In genomic region chr2:80815259-80815658, GRCh38 we compare ENCODE assay signal across 38 cellular contexts.
"Had no signal": no experiment of that assay in that cellular context is flagged by ENCODE, and none has a peak within 500 bp of the region (broad histone marks: within the 10 kb centered on the region; RNA-seq: fewer than 3 reads in every experiment).

No MANE protein-coding gene starts in this region.

- H3K4me1 Mint-ChIP-seq: activated CD4-positive, alpha-beta T cell treated with anti-CD3 and anti-CD28 coated beads for 36 hours; activated CD4-positive, alpha-beta T cell treated with anti-CD3 and anti-CD28 coated beads, Interleukin-2, amount 10 ng/mL, durations not matched to agents 24 days and 14 days; activated CD8-positive, alpha-beta memory T cell treated with anti-CD3 and anti-CD28 coated beads, Interleukin-2, amount 10 ng/mL, durations not matched to agents 7 days and 5 days; activated naive CD4-positive, alpha-beta T cell treated with anti-CD3 and anti-CD28 coated beads, Interleukin-2, amount 50 U/mL, for 24 hours; activated naive CD8-positive, alpha-beta T cell treated with anti-CD3 and anti-CD28 coated beads for 36 hours; activated naive CD8-positive, alpha-beta T cell treated with anti-CD3 and anti-CD28 coated beads, Interleukin-2, amount 50 U/mL, for 24 hours; T-helper 17 cell had no signal

- DNase-seq: activated CD4-positive, alpha-beta memory T cell treated with anti-CD3 and anti-CD28 coated beads for 36 hours; activated CD4-positive, alpha-beta T cell treated with anti-CD3 and anti-CD28 coated beads for 36 hours; activated CD4-positive, alpha-beta T cell treated with anti-CD3 and anti-CD28 coated beads, Interleukin-2, amount 10 ng/mL, durations not matched to agents 24 days and 14 days; activated CD4-positive, CD25-positive, alpha-beta regulatory T cell; activated CD4-positive, CD25-positive, alpha-beta regulatory T cell treated with anti-CD3 and anti-CD28 coated beads, Interleukin-2, amount 50 U/mL, for 72 hours; activated CD8-positive, alpha-beta memory T cell treated with anti-CD3 and anti-CD28 coated beads, Interleukin-2, amount 10 ng/mL, durations not matched to agents 7 days and 5 days; activated CD8-positive, alpha-beta memory T cell treated with anti-CD3 and anti-CD28 coated beads, Interleukin-2, amount 50 U/mL, for 4 hours; activated CD8-positive, alpha-beta T cell treated with anti-CD3 and anti-CD28 coated beads, Interleukin-2, amount 10 ng/mL, durations not matched to agents 7 days and 5 days; activated effector memory CD4-positive, alpha-beta T cell treated with anti-CD3 and anti-CD28 coated beads, Interleukin-2, amount 50 U/mL, for 16 hours; activated naive CD4-positive, alpha-beta T cell treated with anti-CD3 and anti-CD28 coated beads for 36 hours; activated naive CD8-positive, alpha-beta T cell treated with anti-CD3 and anti-CD28 coated beads for 36 hours; activated naive CD8-positive, alpha-beta T cell treated with anti-CD3 and anti-CD28 coated beads, Interleukin-2, amount 50 U/mL, for 24 hours; activated T-cell treated with anti-CD3 and anti-CD28 coated beads, Interleukin-2, amount 50 U/mL, for 1 hour; activated T-cell treated with anti-CD3 and anti-CD28 coated beads, Interleukin-2, amount 50 U/mL, for 48 hours; adrenal gland; amygdala; aorta; body of pancreas; caudate nucleus; cortex of kidney; dermis blood vessel endothelial cell; effector CD4-positive, alpha-beta T cell; effector memory CD8-positive, alpha-beta T cell; esophagus squamous epithelium; foreskin melanocyte; T-helper 1 cell; T-helper 17 cell; T1000 had no signal

- H3K27ac ChIP-seq: adrenal gland, body of pancreas, epithelial cell of prostate, esophagus squamous epithelium, gastroesophageal sphincter, WERI-Rb-1 had no signal

- H3K4me3 ChIP-seq: adrenal gland, body of pancreas, esophagus squamous epithelium, gastroesophageal sphincter had no signal

- FAIRE-seq: colon, endometrium, endothelial cell of umbilical vein had no signal

- H3K4me1 ChIP-seq: adrenal gland, body of pancreas, esophagus squamous epithelium, gastroesophageal sphincter had no signal

- ATAC-seq: activated CD4-positive, alpha-beta T cell treated with anti-CD3 and anti-CD28 coated beads for 36 hours; activated CD8-positive, alpha-beta memory T cell treated with anti-CD3 and anti-CD28 coated beads, Interleukin-2, amount 10 ng/mL, durations not matched to agents 7 days and 5 days; activated CD8-positive, alpha-beta T cell treated with anti-CD3 and anti-CD28 coated beads, Interleukin-2, amount 10 ng/mL, durations not matched to agents 7 days and 5 days; activated naive CD8-positive, alpha-beta T cell treated with anti-CD3 and anti-CD28 coated beads, Interleukin-2, amount 50 U/mL, for 24 hours; body of pancreas; effector memory CD8-positive, alpha-beta T cell; gastroesophageal sphincter; T-helper 17 cell had no signal

- H3K36me3 Mint-ChIP-seq: activated CD4-positive, alpha-beta memory T cell treated with anti-CD3 and anti-CD28 coated beads for 36 hours; activated CD8-positive, alpha-beta memory T cell treated with anti-CD3 and anti-CD28 coated beads, Interleukin-2, amount 10 ng/mL, durations not matched to agents 7 days and 5 days; activated naive CD4-positive, alpha-beta T cell treated with anti-CD3 and anti-CD28 coated beads, Interleukin-2, amount 50 U/mL, for 24 hours; activated naive CD8-positive, alpha-beta T cell treated with anti-CD3 and anti-CD28 coated beads for 36 hours had no signal

- H3K4me3 Mint-ChIP-seq: activated CD4-positive, alpha-beta memory T cell treated with anti-CD3 and anti-CD28 coated beads for 36 hours; activated CD4-positive, alpha-beta T cell treated with anti-CD3 and anti-CD28 coated beads for 36 hours; activated CD4-positive, alpha-beta T cell treated with anti-CD3 and anti-CD28 coated beads, Interleukin-2, amount 10 ng/mL, durations not matched to agents 24 days and 14 days; activated CD8-positive, alpha-beta memory T cell treated with anti-CD3 and anti-CD28 coated beads, Interleukin-2, amount 10 ng/mL, durations not matched to agents 7 days and 5 days; activated CD8-positive, alpha-beta T cell treated with anti-CD3 and anti-CD28 coated beads, Interleukin-2, amount 10 ng/mL, durations not matched to agents 7 days and 5 days; activated naive CD4-positive, alpha-beta T cell treated with anti-CD3 and anti-CD28 coated beads for 36 hours; activated naive CD4-positive, alpha-beta T cell treated with anti-CD3 and anti-CD28 coated beads, Interleukin-2, amount 50 U/mL, for 24 hours; activated naive CD8-positive, alpha-beta T cell treated with anti-CD3 and anti-CD28 coated beads for 36 hours; activated naive CD8-positive, alpha-beta T cell treated with anti-CD3 and anti-CD28 coated beads, Interleukin-2, amount 50 U/mL, for 24 hours; activated T-helper 1 cell treated with anti-CD3 and anti-CD28 coated beads, Interleukin-12 subunit alpha, Interleukin-12 subunit beta, Interleukin-2, Interleukin-4 antibody, amounts not matched to agents 30 ng/mL and 10 ng/mL and 1 ng/mL, durations not matched to agents 14 hours and 24 hours and 36 hours; effector memory CD8-positive, alpha-beta T cell; T-helper 17 cell; T-helper 2 cell treated with Interferon-gamma antibody and Interleukin-4, amounts not matched to agents 5 μg/mL and 100 μg/mL, for 36 hours had no signal

- H3K9me3 ChIP-seq: adrenal gland, body of pancreas had no signal

- H3K27ac Mint-ChIP-seq: activated CD4-positive, alpha-beta memory T cell treated with anti-CD3 and anti-CD28 coated beads for 36 hours; activated CD4-positive, alpha-beta T cell treated with anti-CD3 and anti-CD28 coated beads for 36 hours; activated CD4-positive, alpha-beta T cell treated with anti-CD3 and anti-CD28 coated beads, Interleukin-2, amount 10 ng/mL, durations not matched to agents 24 days and 14 days; activated CD8-positive, alpha-beta memory T cell treated with anti-CD3 and anti-CD28 coated beads, Interleukin-2, amount 10 ng/mL, durations not matched to agents 7 days and 5 days; activated CD8-positive, alpha-beta T cell treated with anti-CD3 and anti-CD28 coated beads, Interleukin-2, amount 10 ng/mL, durations not matched to agents 7 days and 5 days; activated naive CD4-positive, alpha-beta T cell treated with anti-CD3 and anti-CD28 coated beads for 36 hours; activated naive CD4-positive, alpha-beta T cell treated with anti-CD3 and anti-CD28 coated beads, Interleukin-2, amount 50 U/mL, for 24 hours; activated naive CD8-positive, alpha-beta T cell treated with anti-CD3 and anti-CD28 coated beads for 36 hours; activated naive CD8-positive, alpha-beta T cell treated with anti-CD3 and anti-CD28 coated beads, Interleukin-2, amount 50 U/mL, for 24 hours; activated T-helper 1 cell treated with anti-CD3 and anti-CD28 coated beads, Interleukin-12 subunit alpha, Interleukin-12 subunit beta, Interleukin-2, Interleukin-4 antibody, amounts not matched to agents 30 ng/mL and 10 ng/mL and 1 ng/mL, durations not matched to agents 14 hours and 24 hours and 36 hours; activated T-helper 2 cell treated with anti-CD3 and anti-CD28 coated beads, Interferon-gamma antibody, Interleukin-2, Interleukin-4, amounts not matched to agents 10 μg/mL and 5 μg/mL and 100 μg/mL, durations not matched to agents 14 hours and 24 hours and 36 hours; effector memory CD8-positive, alpha-beta T cell; T-helper 17 cell; T-helper 2 cell treated with Interferon-gamma antibody and Interleukin-4, amounts not matched to agents 5 μg/mL and 100 μg/mL, for 36 hours had no signal

- H3K27me3 ChIP-seq: adrenal gland, body of pancreas, esophagus squamous epithelium, gastroesophageal sphincter had no signal

- H3K36me3 ChIP-seq: adrenal gland, esophagus squamous epithelium, gastroesophageal sphincter, WERI-Rb-1 had no signal

- H3K27me3 Mint-ChIP-seq: activated CD4-positive, alpha-beta memory T cell treated with anti-CD3 and anti-CD28 coated beads for 36 hours; activated CD4-positive, alpha-beta T cell treated with anti-CD3 and anti-CD28 coated beads for 36 hours; activated CD4-positive, alpha-beta T cell treated with anti-CD3 and anti-CD28 coated beads, Interleukin-2, amount 10 ng/mL, durations not matched to agents 24 days and 14 days; activated CD8-positive, alpha-beta memory T cell treated with anti-CD3 and anti-CD28 coated beads, Interleukin-2, amount 10 ng/mL, durations not matched to agents 7 days and 5 days; activated naive CD4-positive, alpha-beta T cell treated with anti-CD3 and anti-CD28 coated beads, Interleukin-2, amount 50 U/mL, for 24 hours; activated naive CD8-positive, alpha-beta T cell treated with anti-CD3 and anti-CD28 coated beads for 36 hours; activated naive CD8-positive, alpha-beta T cell treated with anti-CD3 and anti-CD28 coated beads, Interleukin-2, amount 50 U/mL, for 24 hours; effector memory CD8-positive, alpha-beta T cell; T-helper 17 cell had no signal
